Comparison of ENCODE assay signal across 1 cellular context in genomic region chr10:71268247-71268691, GRCh38.
A peak's percentile ranks its signal among the peaks of the same experiment; 100 is the strongest.
TF ChIP-seq lines count a peak whose summit lies in the region.

No MANE protein-coding gene starts in this region.

TF ChIP-seq in K562, 482 proteins besides CTCF, POLR2A, EP300 and RAD21 (continued from another document and continues in another):
- peak; percentile 40; the same call in 1 of the 2 replicates for TF ChIP-seq VEZF1 (CRISPR knock-in tag; IDR thresholded peaks at IDR 0.05)
- peak; percentile 34; the same call in 1 of the 2 replicates for TF ChIP-seq MTA3 (IDR thresholded peaks at IDR 0.05; ENCODE audit: borderline replicate concordance)
- TF ChIP-seq HMGN3 (IDR thresholded peaks at IDR 0.05; ENCODE audit: borderline replicate concordance, extremely low read depth, insufficient read length, low read depth, low read length) = no peak
- TF ChIP-seq PHB2 (IDR thresholded peaks at IDR 0.05; ENCODE audit: low read depth) = no peak
- TF ChIP-seq ZNF23 (CRISPR knock-in tag; IDR thresholded peaks at IDR 0.05) = no peak
- TF ChIP-seq NCOA1 (IDR thresholded peaks at IDR 0.05; ENCODE audit: low read depth) = no peak
- TF ChIP-seq HSF4 (CRISPR knock-in tag; IDR thresholded peaks at IDR 0.05; ENCODE audit: borderline replicate concordance) = peak; percentile 66; the same call in 1 of the 2 replicates
- no peak for TF ChIP-seq GABPA (tag; conservative IDR thresholded peaks at IDR 0.05; ENCODE audit: low read depth)
- TF ChIP-seq, protein P1, sequence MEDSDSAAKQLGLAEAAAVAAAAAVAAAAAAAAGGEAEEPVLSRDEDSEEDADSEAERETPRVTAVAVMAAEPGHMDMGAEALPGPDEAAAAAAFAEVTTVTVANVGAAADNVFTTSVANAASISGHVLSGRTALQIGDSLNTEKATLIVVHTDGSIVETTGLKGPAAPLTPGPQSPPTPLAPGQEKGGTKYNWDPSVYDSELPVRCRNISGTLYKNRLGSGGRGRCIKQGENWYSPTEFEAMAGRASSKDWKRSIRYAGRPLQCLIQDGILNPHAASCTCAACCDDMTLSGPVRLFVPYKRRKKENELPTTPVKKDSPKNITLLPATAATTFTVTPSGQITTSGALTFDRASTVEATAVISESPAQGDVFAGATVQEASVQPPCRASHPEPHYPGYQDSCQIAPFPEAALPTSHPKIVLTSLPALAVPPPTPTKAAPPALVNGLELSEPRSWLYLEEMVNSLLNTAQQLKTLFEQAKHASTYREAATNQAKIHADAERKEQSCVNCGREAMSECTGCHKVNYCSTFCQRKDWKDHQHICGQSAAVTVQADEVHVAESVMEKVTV (CRISPR knock-in tag; IDR thresholded peaks at IDR 0.05) = peak; percentile 51
- TF ChIP-seq BRF2 (IDR thresholded peaks at IDR 0.05; ENCODE audit: borderline replicate concordance, insufficient read depth, insufficient read length) = no peak
- TF ChIP-seq, protein P2, sequence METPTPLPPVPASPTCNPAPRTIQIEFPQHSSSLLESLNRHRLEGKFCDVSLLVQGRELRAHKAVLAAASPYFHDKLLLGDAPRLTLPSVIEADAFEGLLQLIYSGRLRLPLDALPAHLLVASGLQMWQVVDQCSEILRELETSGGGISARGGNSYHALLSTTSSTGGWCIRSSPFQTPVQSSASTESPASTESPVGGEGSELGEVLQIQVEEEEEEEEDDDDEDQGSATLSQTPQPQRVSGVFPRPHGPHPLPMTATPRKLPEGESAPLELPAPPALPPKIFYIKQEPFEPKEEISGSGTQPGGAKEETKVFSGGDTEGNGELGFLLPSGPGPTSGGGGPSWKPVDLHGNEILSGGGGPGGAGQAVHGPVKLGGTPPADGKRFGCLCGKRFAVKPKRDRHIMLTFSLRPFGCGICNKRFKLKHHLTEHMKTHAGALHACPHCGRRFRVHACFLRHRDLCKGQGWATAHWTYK (CRISPR knock-in tag; IDR thresholded peaks at IDR 0.05) = 0 out of 2 replicates have a peak, but pooled peaks have one; percentile 35
- TF ChIP-seq MIER1 (IDR thresholded peaks at IDR 0.05; ENCODE audit: low read depth) = no peak
- peak; percentile 78 for TF ChIP-seq SMAD4 (CRISPR knock-in tag; conservative IDR thresholded peaks at IDR 0.05)
- TF ChIP-seq ZNF707 (CRISPR knock-in tag; conservative IDR thresholded peaks at IDR 0.05) = 0 out of 2 replicates have a peak, but pooled peaks have one; percentile 19
- no peak for TF ChIP-seq SNIP1 (IDR thresholded peaks at IDR 0.05; ENCODE audit: low read depth)
- TF ChIP-seq ATF2 (CRISPR knock-in tag; IDR thresholded peaks at IDR 0.05) = no peak
- TF ChIP-seq ELF4 (CRISPR knock-in tag; IDR thresholded peaks at IDR 0.05) = no peak
- TF ChIP-seq ZFX (CRISPR knock-in tag; IDR thresholded peaks at IDR 0.05) = no peak
- TF ChIP-seq ZNF232 (CRISPR knock-in tag; IDR thresholded peaks at IDR 0.05) = no peak
- TF ChIP-seq TCF15 (CRISPR knock-in tag; IDR thresholded peaks at IDR 0.05) = 0 out of 2 replicates have a peak, but pooled peaks have one; percentile 21
- no peak for TF ChIP-seq HNRNPH1 (optimal IDR thresholded peaks at IDR 0.05; ENCODE audit: low read depth, low read length)
- no peak for TF ChIP-seq TARDBP (IDR thresholded peaks at IDR 0.05)
- TF ChIP-seq, protein P3, sequence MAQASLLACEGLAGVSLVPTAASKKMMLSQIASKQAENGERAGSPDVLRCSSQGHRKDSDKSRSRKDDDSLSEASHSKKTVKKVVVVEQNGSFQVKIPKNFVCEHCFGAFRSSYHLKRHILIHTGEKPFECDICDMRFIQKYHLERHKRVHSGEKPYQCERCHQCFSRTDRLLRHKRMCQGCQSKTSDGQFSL (CRISPR knock-in tag; IDR thresholded peaks at IDR 0.05) = no peak
- TF ChIP-seq, protein P3 (tag; IDR thresholded peaks at IDR 0.05) = no peak
- no peak for TF ChIP-seq GABPB1 (CRISPR knock-in tag; IDR thresholded peaks at IDR 0.05)
- peak; percentile 51; the same call in 1 of the 2 replicates for TF ChIP-seq DDX20 (tag; IDR thresholded peaks at IDR 0.05; ENCODE audit: low read depth)
- no peak for TF ChIP-seq SP2 (IDR thresholded peaks at IDR 0.05; ENCODE audit: extremely low read depth, low read depth, low read length, poor library complexity, severe bottlenecking)
- TF ChIP-seq MECOM (CRISPR knock-in tag; IDR thresholded peaks at IDR 0.05) = peak; percentile 30; the same call in 1 of the 2 replicates
- TF ChIP-seq TAF7 (tag; IDR thresholded peaks at IDR 0.05) = no peak
- no peak for TF ChIP-seq BDP1 (IDR thresholded peaks at IDR 0.05; ENCODE audit: insufficient read depth, insufficient read length)
- TF ChIP-seq ARNT (IDR thresholded peaks at IDR 0.05) = peak in 1 of 2 experiments; percentile 20; a peak in 1 of 4 replicates
- no peak for TF ChIP-seq SRSF7 (optimal IDR thresholded peaks at IDR 0.05; ENCODE audit: low read depth, low read length)
- no peak for TF ChIP-seq ZNF12 (CRISPR knock-in tag; IDR thresholded peaks at IDR 0.05)
- no peak for TF ChIP-seq HDAC6 (IDR thresholded peaks at IDR 0.05; ENCODE audit: low read depth, low read length)
- TF ChIP-seq POLR2B (IDR thresholded peaks at IDR 0.05; ENCODE audit: low read depth, partially characterized antibody) = no peak
- TF ChIP-seq ZNF584 (CRISPR knock-in tag; IDR thresholded peaks at IDR 0.05; ENCODE audit: low read depth) = peak; percentile 68; the same call in 1 of the 2 replicates
- TF ChIP-seq RBM14 (IDR thresholded peaks at IDR 0.05; ENCODE audit: borderline replicate concordance, insufficient read depth, low read depth, low read length) = no peak
- TF ChIP-seq GMEB1 (CRISPR knock-in tag; IDR thresholded peaks at IDR 0.05) = no peak
- TF ChIP-seq, protein P4, sequence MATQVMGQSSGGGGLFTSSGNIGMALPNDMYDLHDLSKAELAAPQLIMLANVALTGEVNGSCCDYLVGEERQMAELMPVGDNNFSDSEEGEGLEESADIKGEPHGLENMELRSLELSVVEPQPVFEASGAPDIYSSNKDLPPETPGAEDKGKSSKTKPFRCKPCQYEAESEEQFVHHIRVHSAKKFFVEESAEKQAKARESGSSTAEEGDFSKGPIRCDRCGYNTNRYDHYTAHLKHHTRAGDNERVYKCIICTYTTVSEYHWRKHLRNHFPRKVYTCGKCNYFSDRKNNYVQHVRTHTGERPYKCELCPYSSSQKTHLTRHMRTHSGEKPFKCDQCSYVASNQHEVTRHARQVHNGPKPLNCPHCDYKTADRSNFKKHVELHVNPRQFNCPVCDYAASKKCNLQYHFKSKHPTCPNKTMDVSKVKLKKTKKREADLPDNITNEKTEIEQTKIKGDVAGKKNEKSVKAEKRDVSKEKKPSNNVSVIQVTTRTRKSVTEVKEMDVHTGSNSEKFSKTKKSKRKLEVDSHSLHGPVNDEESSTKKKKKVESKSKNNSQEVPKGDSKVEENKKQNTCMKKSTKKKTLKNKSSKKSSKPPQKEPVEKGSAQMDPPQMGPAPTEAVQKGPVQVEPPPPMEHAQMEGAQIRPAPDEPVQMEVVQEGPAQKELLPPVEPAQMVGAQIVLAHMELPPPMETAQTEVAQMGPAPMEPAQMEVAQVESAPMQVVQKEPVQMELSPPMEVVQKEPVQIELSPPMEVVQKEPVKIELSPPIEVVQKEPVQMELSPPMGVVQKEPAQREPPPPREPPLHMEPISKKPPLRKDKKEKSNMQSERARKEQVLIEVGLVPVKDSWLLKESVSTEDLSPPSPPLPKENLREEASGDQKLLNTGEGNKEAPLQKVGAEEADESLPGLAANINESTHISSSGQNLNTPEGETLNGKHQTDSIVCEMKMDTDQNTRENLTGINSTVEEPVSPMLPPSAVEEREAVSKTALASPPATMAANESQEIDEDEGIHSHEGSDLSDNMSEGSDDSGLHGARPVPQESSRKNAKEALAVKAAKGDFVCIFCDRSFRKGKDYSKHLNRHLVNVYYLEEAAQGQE (CRISPR knock-in tag; IDR thresholded peaks at IDR 0.05; ENCODE audit: low read depth) = 0 out of 2 replicates have a peak, but pooled peaks have one; percentile 26
- TF ChIP-seq, protein P5, sequence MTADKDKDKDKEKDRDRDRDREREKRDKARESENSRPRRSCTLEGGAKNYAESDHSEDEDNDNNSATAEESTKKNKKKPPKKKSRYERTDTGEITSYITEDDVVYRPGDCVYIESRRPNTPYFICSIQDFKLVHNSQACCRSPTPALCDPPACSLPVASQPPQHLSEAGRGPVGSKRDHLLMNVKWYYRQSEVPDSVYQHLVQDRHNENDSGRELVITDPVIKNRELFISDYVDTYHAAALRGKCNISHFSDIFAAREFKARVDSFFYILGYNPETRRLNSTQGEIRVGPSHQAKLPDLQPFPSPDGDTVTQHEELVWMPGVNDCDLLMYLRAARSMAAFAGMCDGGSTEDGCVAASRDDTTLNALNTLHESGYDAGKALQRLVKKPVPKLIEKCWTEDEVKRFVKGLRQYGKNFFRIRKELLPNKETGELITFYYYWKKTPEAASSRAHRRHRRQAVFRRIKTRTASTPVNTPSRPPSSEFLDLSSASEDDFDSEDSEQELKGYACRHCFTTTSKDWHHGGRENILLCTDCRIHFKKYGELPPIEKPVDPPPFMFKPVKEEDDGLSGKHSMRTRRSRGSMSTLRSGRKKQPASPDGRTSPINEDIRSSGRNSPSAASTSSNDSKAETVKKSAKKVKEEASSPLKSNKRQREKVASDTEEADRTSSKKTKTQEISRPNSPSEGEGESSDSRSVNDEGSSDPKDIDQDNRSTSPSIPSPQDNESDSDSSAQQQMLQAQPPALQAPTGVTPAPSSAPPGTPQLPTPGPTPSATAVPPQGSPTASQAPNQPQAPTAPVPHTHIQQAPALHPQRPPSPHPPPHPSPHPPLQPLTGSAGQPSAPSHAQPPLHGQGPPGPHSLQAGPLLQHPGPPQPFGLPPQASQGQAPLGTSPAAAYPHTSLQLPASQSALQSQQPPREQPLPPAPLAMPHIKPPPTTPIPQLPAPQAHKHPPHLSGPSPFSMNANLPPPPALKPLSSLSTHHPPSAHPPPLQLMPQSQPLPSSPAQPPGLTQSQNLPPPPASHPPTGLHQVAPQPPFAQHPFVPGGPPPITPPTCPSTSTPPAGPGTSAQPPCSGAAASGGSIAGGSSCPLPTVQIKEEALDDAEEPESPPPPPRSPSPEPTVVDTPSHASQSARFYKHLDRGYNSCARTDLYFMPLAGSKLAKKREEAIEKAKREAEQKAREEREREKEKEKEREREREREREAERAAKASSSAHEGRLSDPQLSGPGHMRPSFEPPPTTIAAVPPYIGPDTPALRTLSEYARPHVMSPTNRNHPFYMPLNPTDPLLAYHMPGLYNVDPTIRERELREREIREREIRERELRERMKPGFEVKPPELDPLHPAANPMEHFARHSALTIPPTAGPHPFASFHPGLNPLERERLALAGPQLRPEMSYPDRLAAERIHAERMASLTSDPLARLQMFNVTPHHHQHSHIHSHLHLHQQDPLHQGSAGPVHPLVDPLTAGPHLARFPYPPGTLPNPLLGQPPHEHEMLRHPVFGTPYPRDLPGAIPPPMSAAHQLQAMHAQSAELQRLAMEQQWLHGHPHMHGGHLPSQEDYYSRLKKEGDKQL (CRISPR knock-in tag; IDR thresholded peaks at IDR 0.05; ENCODE audit: borderline replicate concordance) = no peak
- no peak for TF ChIP-seq SP1 (CRISPR knock-in tag; IDR thresholded peaks at IDR 0.05)
- no peak for TF ChIP-seq HMG20A (CRISPR knock-in tag; conservative IDR thresholded peaks at IDR 0.05)
